8 cellular contexts compared by ENCODE assay signal in genomic region chr16:49755291-49755611, GRCh38.
DNase-seq lines count a peak whose midpoint lies in the region; ATAC-seq, FAIRE-seq and TF ChIP-seq lines count a peak whose summit lies in the region.

No MANE protein-coding gene starts in this region.

- dilution Hi-C loops in keratinocyte (cut with MboI; ENCODE audit: extremely low pct_ligation_motif_present, low sequenced_read_pairs), result no loop called here

- ATAC-seq in body of pancreas, result peak; percentile 57
- no peak for ATAC-seq in HG03139 (IDR thresholded peaks at IDR 0.05; ENCODE audit: unreplicated experiment)

- WGBS in body of pancreas, 2 donors, result 29 to 46% methylated on average over 11 of the region's 11 CpGs

- intact Hi-C loops in body of pancreas (cut with DNase I), result loop anchor here (10.0 kb wide), 1 partner anchor 90 kb away; no protein-coding TSS in a partner anchor

- H3K4me1 ChIP-seq in body of pancreas (peaks cover 5% of the 10 kb centered on the region), keratinocyte (ENCODE audit: control insufficient read depth, extremely low read depth, insufficient read depth, low read length) (no peaks in the 10 kb centered on the region), subcutaneous abdominal adipose tissue (ENCODE audit: control insufficient read depth in 5 of 5, insufficient read depth in 5 of 5, low read length in 5 of 5) (peaks cover 1 to 48% (median 27%) of the 10 kb centered on the region in 5 donors)

- H3K27ac ChIP-seq in body of pancreas (peak overlapping the region in 1 of 4 donors; percentile 60), keratinocyte (ENCODE audit: control insufficient read depth, insufficient read depth, low read length) (no peak overlapping the region), subcutaneous abdominal adipose tissue (ENCODE audit: low read depth, low read length) (peak overlapping the region; percentile 84)

- H2AFZ ChIP-seq in keratinocyte (ENCODE audit: control insufficient read depth, low read length), result peak overlapping the region; percentile 40

- no peaks in the 10 kb centered on the region for H3K9me1 ChIP-seq in keratinocyte (ENCODE audit: control insufficient read depth, extremely low read depth, insufficient read depth, low read length)

- H3K27me3 ChIP-seq in body of pancreas (no peaks in the 10 kb centered on the region), keratinocyte (ENCODE audit: control insufficient read depth, extremely low read depth, insufficient read depth, low read length) (no peaks in the 10 kb centered on the region), subcutaneous abdominal adipose tissue (ENCODE audit: control insufficient read depth in 5 of 5, insufficient read depth in 4 of 5, low read length in 5 of 5) (no peaks in the 10 kb centered on the region)

- no peaks in the 10 kb centered on the region for H3K36me3 ChIP-seq in body of pancreas (replicated peaks in 1 of 2; ENCODE audit: insufficient read depth in 1 of 2, low read depth in 2 of 2)
- H3K36me3 ChIP-seq in keratinocyte (ENCODE audit: control insufficient read depth in 2 of 2, extremely low read depth in 1 of 2, insufficient read depth in 2 of 2, low read length in 2 of 2), result no peaks in the 10 kb centered on the region
- H3K36me3 ChIP-seq in subcutaneous abdominal adipose tissue (ENCODE audit: control insufficient read depth in 5 of 5, insufficient read depth in 5 of 5, low read length in 5 of 5), result no peaks in the 10 kb centered on the region

- H3K79me2 ChIP-seq in keratinocyte (ENCODE audit: control insufficient read depth, insufficient read depth, low read length), result no peaks in the 10 kb centered on the region

- H4K20me1 ChIP-seq in keratinocyte (ENCODE audit: control insufficient read depth, extremely low read depth, insufficient read depth, low read length), result no peaks in the 10 kb centered on the region

- FAIRE-seq in keratinocyte (lab: Jason Lieb, UNC), result peak; percentile 56

- H3K9ac ChIP-seq in keratinocyte (ENCODE audit: control insufficient read depth, extremely low read depth, insufficient read depth, low read length) (no peak overlapping the region), subcutaneous abdominal adipose tissue (ENCODE audit: low read length in 5 of 5) (peak overlapping the region in 4 of 5 donors; percentile 46 to 73 (median 66))

- no peak for TF ChIP-seq POLR2A in body of pancreas (IDR thresholded peaks at IDR 0.05)

- peak; percentile 32 for DNase-seq in NOMO-1 treated with DMSO at 0.1 percent for 48 hours (lab: John Stamatoyannopoulos, UW; ENCODE audit: unreplicated experiment)
- DNase-seq in NOMO-1 treated with dmso at 0.1 percent for 144 hours (lab: John Stamatoyannopoulos, UW; ENCODE audit: unreplicated experiment), result no peak
- no peak for DNase-seq in body of pancreas
- DNase-seq in keratinocyte (ENCODE audit: low read depth, low spot score), result no peak
- DNase-seq in retina, result no peak
- DNase-seq in middle frontal gyrus (ENCODE audit: extremely low spot score, low spot score), result no peak

- H3K4me2 ChIP-seq in keratinocyte (ENCODE audit: control insufficient read depth, extremely low read depth, insufficient read depth, low read depth, low read length), result no peak overlapping the region

- TF ChIP-seq CTCF in body of pancreas (IDR thresholded peaks at IDR 0.05) (peak in 4 of 7 experiments; percentile 21 to 37 (median 28)), keratinocyte (optimal IDR thresholded peaks at IDR 0.05 in 1 of 3, IDR thresholded peaks at IDR 0.05 in 1 of 3, conservative IDR thresholded peaks at IDR 0.05 in 1 of 3; ENCODE audit: extremely low read depth in 1 of 3, insufficient read depth in 2 of 3, low read length in 3 of 3) (peak in 2 of 3 experiments; percentile 10 to 27)

- no peak overlapping the region for H3K4me3 ChIP-seq in body of pancreas
- H3K4me3 ChIP-seq in keratinocyte (ENCODE audit: control insufficient read depth in 2 of 3, extremely low read depth in 1 of 3, insufficient read depth in 2 of 3, low read depth in 1 of 3, low read length in 3 of 3), result peak overlapping the region in 1 of 3 experiments; percentile 32
- peak overlapping the region; percentile 54 to 67 (median 60) for H3K4me3 ChIP-seq in subcutaneous abdominal adipose tissue (ENCODE audit: low read depth in 1 of 5, low read length in 5 of 5)

- no peaks in the 10 kb centered on the region for H3K9me3 ChIP-seq in body of pancreas
- no peaks in the 10 kb centered on the region for H3K9me3 ChIP-seq in keratinocyte (ENCODE audit: control insufficient read depth, low read depth, low read length)
- H3K9me3 ChIP-seq in subcutaneous abdominal adipose tissue (ENCODE audit: control insufficient read depth in 5 of 5, low read length in 5 of 5), result no peaks in the 10 kb centered on the region

Comparison
In these comparisons a context has a peak if more than half of its experiments do, and no peak if none do; other contexts are left out.
1. H3K4me3 ChIP-seq: peak in subcutaneous abdominal adipose tissue (5 of 5); none in body of pancreas (0 of 2).